In the genomic region with DNA sequence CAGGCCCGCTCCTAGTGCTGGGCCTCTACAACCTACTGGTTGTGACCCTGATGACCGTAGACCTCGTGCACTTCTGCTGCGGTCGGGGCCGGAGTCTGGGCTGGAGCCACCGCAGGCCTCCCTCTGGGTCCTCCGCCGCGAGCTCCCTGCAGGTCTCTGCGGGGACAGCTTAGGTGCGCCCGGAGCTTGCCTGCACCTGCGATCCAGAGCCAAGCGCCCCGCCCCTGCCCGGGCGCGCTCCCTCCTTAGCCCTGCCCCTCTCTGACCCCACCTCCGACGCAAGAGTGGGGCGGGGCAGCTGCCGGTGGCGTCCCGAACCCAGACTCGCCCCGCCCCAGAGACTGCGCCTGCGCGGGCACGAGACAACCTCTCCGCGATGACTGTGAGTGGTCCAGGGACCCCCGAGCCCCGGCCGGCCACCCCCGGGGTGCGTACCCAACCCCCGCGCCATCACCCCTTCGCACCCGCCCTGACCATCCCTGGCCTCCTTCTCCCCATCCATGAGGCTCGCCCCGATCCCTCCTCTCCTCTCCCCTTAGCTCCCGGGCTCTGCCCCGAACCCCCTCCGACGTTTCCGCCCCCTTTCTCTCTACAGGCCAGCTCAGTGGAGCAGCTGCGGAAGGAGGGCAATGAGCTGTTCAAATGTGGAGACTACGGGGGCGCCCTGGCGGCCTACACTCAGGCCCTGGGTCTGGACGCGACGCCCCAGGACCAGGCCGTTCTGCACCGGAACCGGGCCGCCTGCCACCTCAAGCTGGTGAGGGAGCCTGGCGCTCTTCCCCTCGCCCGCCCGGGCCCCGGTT, we compare ENCODE assay signal across 8 cellular contexts. TPM values are rescaled to one million over a fixed set of nuclear protein-coding genes. Genes with fewer than 3 reads are reported as not detected.
DNase-seq lines count a peak whose midpoint lies in the region; ATAC-seq, FAIRE-seq and TF ChIP-seq lines count a peak whose summit lies in the region.

A gene with protein sequence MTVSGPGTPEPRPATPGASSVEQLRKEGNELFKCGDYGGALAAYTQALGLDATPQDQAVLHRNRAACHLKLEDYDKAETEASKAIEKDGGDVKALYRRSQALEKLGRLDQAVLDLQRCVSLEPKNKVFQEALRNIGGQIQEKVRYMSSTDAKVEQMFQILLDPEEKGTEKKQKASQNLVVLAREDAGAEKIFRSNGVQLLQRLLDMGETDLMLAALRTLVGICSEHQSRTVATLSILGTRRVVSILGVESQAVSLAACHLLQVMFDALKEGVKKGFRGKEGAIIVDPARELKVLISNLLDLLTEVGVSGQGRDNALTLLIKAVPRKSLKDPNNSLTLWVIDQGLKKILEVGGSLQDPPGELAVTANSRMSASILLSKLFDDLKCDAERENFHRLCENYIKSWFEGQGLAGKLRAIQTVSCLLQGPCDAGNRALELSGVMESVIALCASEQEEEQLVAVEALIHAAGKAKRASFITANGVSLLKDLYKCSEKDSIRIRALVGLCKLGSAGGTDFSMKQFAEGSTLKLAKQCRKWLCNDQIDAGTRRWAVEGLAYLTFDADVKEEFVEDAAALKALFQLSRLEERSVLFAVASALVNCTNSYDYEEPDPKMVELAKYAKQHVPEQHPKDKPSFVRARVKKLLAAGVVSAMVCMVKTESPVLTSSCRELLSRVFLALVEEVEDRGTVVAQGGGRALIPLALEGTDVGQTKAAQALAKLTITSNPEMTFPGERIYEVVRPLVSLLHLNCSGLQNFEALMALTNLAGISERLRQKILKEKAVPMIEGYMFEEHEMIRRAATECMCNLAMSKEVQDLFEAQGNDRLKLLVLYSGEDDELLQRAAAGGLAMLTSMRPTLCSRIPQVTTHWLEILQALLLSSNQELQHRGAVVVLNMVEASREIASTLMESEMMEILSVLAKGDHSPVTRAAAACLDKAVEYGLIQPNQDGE (plus strand): TSS at position 337 of the 803 bp plus-strand sequence. CDS start 40 bp downstream, at position 377.

- peaks cover 34% of the 10 kb centered on the region for H3K4me1 ChIP-seq in OCI-LY3 (ENCODE audit: low read length)

- peaks cover 3% of the 10 kb centered on the region; the same call in 1 of the 2 replicates for H4K20me1 ChIP-seq in OCI-LY3 (ENCODE audit: insufficient read depth, low read length)

- peak within 1 kb of the TSS; percentile 28 for H3K27ac ChIP-seq in OCI-LY3 (ENCODE audit: low read length)

- H3K27me3 ChIP-seq in OCI-LY3 (ENCODE audit: low read depth, low read length) = no peaks in the 10 kb centered on the region

- H3K79me2 ChIP-seq in OCI-LY3 (ENCODE audit: low read length) = peaks cover 12% of the 10 kb centered on the region

- peak within 1 kb of the TSS; percentile 92 for H3K4me3 ChIP-seq in OCI-LY3 (ENCODE audit: low read length)
- peak within 1 kb of the TSS; percentile 87 for H3K4me3 ChIP-seq in epithelial cell of esophagus (ENCODE audit: low read length)

- peaks cover 19% of the 10 kb centered on the region for H3K36me3 ChIP-seq in OCI-LY3 (replicated peaks; ENCODE audit: low read depth, low read length)

- TF ChIP-seq CTCF in D721Med (IDR thresholded peaks at IDR 0.05; ENCODE audit: insufficient read depth, missing control alignments) (no peak), OCI-LY3 (IDR thresholded peaks at IDR 0.05; ENCODE audit: low read depth, low read length) (no peak), epithelial cell of esophagus (IDR thresholded peaks at IDR 0.05; ENCODE audit: insufficient read depth, low read depth, low read length, missing control alignments) (no peak)

- no peak for FAIRE-seq in D721Med (lab: Jason Lieb, UNC)

- peak within 1 kb of the TSS; percentile 91 for H3K4me2 ChIP-seq in OCI-LY3 (ENCODE audit: low read length)

- H3K9ac ChIP-seq in OCI-LY3 (ENCODE audit: low read length) = peak within 1 kb of the TSS; percentile 88

- DNase-seq in D721Med (ENCODE audit: insufficient read length, low spot score) (peak; percentile 98), HuH-7.5 (ENCODE audit: low spot score) (peak; percentile 98), activated T-cell treated with anti-CD3 and anti-CD28 coated beads for 24 hours (ENCODE audit: low read depth) (peak; percentile 94), epithelial cell of esophagus (ENCODE audit: low read depth) (peak; percentile 96), mucosa of gallbladder (ENCODE audit: low spot score) (peak; percentile 94)
- DNase-seq in stimulated activated CD8-positive, alpha-beta memory T cell treated with anti-CD3 and anti-CD28 coated beads, Interleukin-4, amount 100 ng/mL, for 4 hours (ENCODE audit: low read depth in 2 of 2, low spot score in 1 of 2) = peak; percentile 89

- no peaks in the 10 kb centered on the region for H3K9me3 ChIP-seq in OCI-LY3 (ENCODE audit: insufficient read depth, low read length)

- peak; percentile 61 for ATAC-seq in GM21526 (IDR thresholded peaks at IDR 0.05; ENCODE audit: low FRiP score, unreplicated experiment)

- H2AFZ ChIP-seq in OCI-LY3 (ENCODE audit: low read depth, low read length) = peak within 1 kb of the TSS; percentile 82

RNA-seq across cellular contexts. Expression of the gene that starts here (rescaled TPM):
- total RNA-seq in mucosa of gallbladder = 117 TPM

Comparison
In these comparisons a context has a peak if more than half of its experiments do, and no peak if none do; other contexts are left out.
1. Peak in every context shown above with its lines: DNase-seq, ATAC-seq, H3K4me3 ChIP-seq and H3K27ac ChIP-seq.